15 cellular contexts compared by ENCODE assay signal in the genomic region with DNA sequence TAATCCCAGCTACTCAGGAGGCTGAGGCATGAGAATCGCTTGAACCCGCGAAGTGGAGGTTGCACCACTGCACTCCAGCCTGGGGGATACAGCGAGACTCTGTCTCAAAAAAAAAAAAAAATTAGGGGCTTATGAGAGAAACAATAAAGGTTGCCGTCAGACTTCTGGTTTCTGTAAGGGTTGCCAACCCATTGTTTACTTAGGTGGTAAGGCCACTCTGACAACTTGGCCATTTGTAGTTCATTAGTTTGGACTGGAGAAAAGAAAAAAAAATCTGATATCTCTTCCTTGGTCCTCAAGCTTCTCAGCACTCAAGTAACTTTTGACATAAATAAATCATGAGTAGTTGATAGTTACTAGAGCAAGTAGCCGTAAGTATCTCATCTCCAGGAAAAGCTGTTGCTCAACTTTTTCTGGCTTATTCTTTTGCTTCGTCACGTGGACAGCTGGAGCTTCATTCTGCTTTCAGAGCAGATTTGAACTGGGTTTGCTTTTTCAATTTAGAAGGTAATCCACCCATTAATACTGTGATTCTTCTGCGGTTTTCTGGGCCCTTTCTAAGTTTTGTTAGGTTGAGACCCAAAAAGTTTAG. TPM values are rescaled to one million over a fixed set of nuclear protein-coding genes. Genes with fewer than 3 reads are reported as not detected.
DNase-seq lines count a peak whose midpoint lies in the region; ATAC-seq and TF ChIP-seq lines count a peak whose summit lies in the region.
"Had no signal": no experiment of that assay in that cellular context is flagged by ENCODE, and none has a peak within 500 bp of the region (broad histone marks: within the 10 kb centered on the region; RNA-seq: fewer than 3 reads in every experiment).

No MANE protein-coding gene starts in this region.

- peaks cover 2 to 7% of the 10 kb centered on the region in 2 experiments for H3K36me3 ChIP-seq in mesenchymal stem cell (ENCODE audit: control insufficient read depth in 1 of 2, insufficient read depth in 2 of 2, low read depth in 1 of 2, low read length in 2 of 2)
- H3K36me3 ChIP-seq in upper lobe of left lung, result no peaks in the 10 kb centered on the region

- H3K14ac ChIP-seq in mesenchymal stem cell (ENCODE audit: low read length in 2 of 2), result no peak overlapping the region

- no peaks in the 10 kb centered on the region for H3K9me3 ChIP-seq in mesenchymal stem cell (ENCODE audit: control insufficient read depth, low read length)
- H3K9me3 ChIP-seq in upper lobe of left lung, result no peaks in the 10 kb centered on the region

- no peak overlapping the region for H4K8ac ChIP-seq in mesenchymal stem cell (ENCODE audit: low read length)

- H3K27ac ChIP-seq in mesenchymal stem cell (ENCODE audit: low read length, poor library complexity, severe bottlenecking), result no peak overlapping the region
- H3K27ac ChIP-seq in upper lobe of left lung, result peak overlapping the region; percentile 59 to 77 (median 74)
- H3K27ac ChIP-seq: epithelial cell of prostate had no signal

- peaks cover 13% of the 10 kb centered on the region for H3K79me1 ChIP-seq in mesenchymal stem cell (replicated peaks; ENCODE audit: low read length, poor library complexity, severe bottlenecking)

- ATAC-seq in esophagus mucosa (peak; percentile 53), upper lobe of left lung (ENCODE audit: low FRiP score in 2 of 2) (peak in 1 of 2 donors; percentile 81), GM19023 (IDR thresholded peaks at IDR 0.05; ENCODE audit: unreplicated experiment) (no peak), GM21390 (IDR thresholded peaks at IDR 0.05; ENCODE audit: unreplicated experiment) (no peak)
- ATAC-seq: Panc1 had no signal

- DNase-seq in SIG-M5 treated with dmso at 0.1 percent for 504 hours (lab: John Stamatoyannopoulos, UW; ENCODE audit: unreplicated experiment) (peak; percentile 62), SIG-M5 (lab: John Stamatoyannopoulos, UW) (no peak), mesenchymal stem cell (peak; percentile 83), upper lobe of left lung (peak in 1 of 2 donors; percentile 59)
- DNase-seq in activated CD4-positive, alpha-beta T cell treated with anti-CD3 and anti-CD28 coated beads for 4 hours, result no peak
- DNase-seq: 8988T; activated CD4-positive, CD25-positive, alpha-beta regulatory T cell; activated naive CD4-positive, alpha-beta T cell; mesendoderm; NCI-H1436 treated with DMSO at 0.1 percent for 48 hours had no signal

- no peak for TF ChIP-seq POLR2A in upper lobe of left lung (IDR thresholded peaks at IDR 0.05)

- H2AK5ac ChIP-seq in mesenchymal stem cell (ENCODE audit: low read length, severe bottlenecking), result no peak overlapping the region

- no peak overlapping the region for H2BK5ac ChIP-seq in mesenchymal stem cell (ENCODE audit: low read depth, low read length, poor library complexity, severe bottlenecking)

- H3K9ac ChIP-seq in mesenchymal stem cell (ENCODE audit: low read length), result peak overlapping the region; percentile 69

- no peak overlapping the region for H2BK120ac ChIP-seq in mesenchymal stem cell (ENCODE audit: low read depth, low read length)

- H3K4ac ChIP-seq in mesenchymal stem cell (ENCODE audit: low read depth in 1 of 2, low read length in 2 of 2), result no peak overlapping the region

- H4K91ac ChIP-seq in mesenchymal stem cell (ENCODE audit: low read length), result no peak overlapping the region

- H3K23ac ChIP-seq in mesenchymal stem cell (ENCODE audit: low read length in 2 of 2), result no peak overlapping the region

- H3K4me2 ChIP-seq in mesenchymal stem cell (ENCODE audit: low read length, poor library complexity, severe bottlenecking), result no peak overlapping the region

- TF ChIP-seq EP300 in upper lobe of left lung (IDR thresholded peaks at IDR 0.05), result peak in 1 of 4 donors; percentile 73

- no peak overlapping the region for H2BK12ac ChIP-seq in mesenchymal stem cell (ENCODE audit: low read length in 2 of 2)

- H3K4me1 ChIP-seq in mesenchymal stem cell (ENCODE audit: control insufficient read depth, insufficient read depth, low read depth, low read length) (peaks cover 1% of the 10 kb centered on the region), upper lobe of left lung (peaks cover 40 to 67% (median 51%) of the 10 kb centered on the region in 4 donors)

- H2BK15ac ChIP-seq in mesenchymal stem cell (ENCODE audit: low read depth, poor library complexity, severe bottlenecking), result no peak overlapping the region

- H3K27me3 ChIP-seq in mesenchymal stem cell (ENCODE audit: control insufficient read depth in 1 of 2, insufficient read depth in 1 of 2, low read length in 2 of 2), result no peaks in the 10 kb centered on the region
- H3K27me3 ChIP-seq in upper lobe of left lung, result no peaks in the 10 kb centered on the region

- 79% methylated on average over 9 of the region's 9 CpGs for WGBS in mesenchymal stem cell
- WGBS in upper lobe of left lung, 2 donors, result 44 to 49% methylated on average over 9 of the region's 9 CpGs

- no peak for TF ChIP-seq CTCF in upper lobe of left lung (IDR thresholded peaks at IDR 0.05)

- H3K18ac ChIP-seq in mesenchymal stem cell (ENCODE audit: low read depth in 1 of 2, low read length in 2 of 2), result no peak overlapping the region

- H3K4me3 ChIP-seq in mesenchymal stem cell (ENCODE audit: insufficient read depth in 1 of 2, low read depth in 1 of 2, low read length in 2 of 2) (peak overlapping the region in 1 of 2 experiments; percentile 22), upper lobe of left lung (no peak overlapping the region)

- H2AFZ ChIP-seq in mesenchymal stem cell (ENCODE audit: low read depth, low read length), result no peak overlapping the region

RNA-seq across cellular contexts. Expression of a gene that starts 9.4 kb away (rescaled TPM):
- total RNA-seq in esophagus mucosa (76.6 TPM), upper lobe of left lung (100 to 1,000 TPM; 103 to 234 (median 154) TPM)
- polyA plus RNA-seq in mesenchymal stem cell (2013, experiment 1 of 2), result 65.3 TPM
- 56.2 TPM for polyA plus RNA-seq in mesenchymal stem cell (2013, experiment 2 of 2)

RNA-seq across cellular contexts. Expression of a gene that starts 11.6 kb away (rescaled TPM):
- total RNA-seq in esophagus mucosa, result 25.6 TPM
- polyA plus RNA-seq in mesenchymal stem cell (2013, experiment 1 of 2), result 65.4 TPM
- 92.1 TPM for polyA plus RNA-seq in mesenchymal stem cell (2013, experiment 2 of 2)
- 10 to 100 TPM; 38.8 to 70.3 (median 49.2) TPM for total RNA-seq in upper lobe of left lung

RNA-seq across cellular contexts. Expression of a gene that starts 46.3 kb away (rescaled TPM):
- 0.28 TPM for total RNA-seq in esophagus mucosa
- 0.03 TPM for polyA plus RNA-seq in mesenchymal stem cell (2013, experiment 1 of 2)
- 0.01 TPM for polyA plus RNA-seq in mesenchymal stem cell (2013, experiment 2 of 2)
- total RNA-seq in upper lobe of left lung, result 10 to 100 TPM in 5 of 6 donors, 1 to 10 TPM in 1; 9.6 to 44.0 (median 24.8) TPM

RNA-seq across cellular contexts. Expression of a gene that starts 57.6 kb away (rescaled TPM):
- 260 TPM for total RNA-seq in esophagus mucosa
- polyA plus RNA-seq in mesenchymal stem cell (2013, experiment 1 of 2), result 1,096 TPM
- polyA plus RNA-seq in mesenchymal stem cell (2013, experiment 2 of 2), result 1,075 TPM
- total RNA-seq in upper lobe of left lung, result 100 to 1,000 TPM in 5 of 6 donors, 10 to 100 TPM in 1; 87.0 to 497 (median 286) TPM

RNA-seq across cellular contexts. Expression of a gene that starts 58.9 kb away (rescaled TPM):
- total RNA-seq in esophagus mucosa, result 9.6 TPM
- polyA plus RNA-seq in mesenchymal stem cell (2013, experiment 1 of 2), result 0.10 TPM
- polyA plus RNA-seq in mesenchymal stem cell (2013, experiment 2 of 2), result 0.12 TPM
- 100 to 1,000 TPM in 4 of 6 donors, 10 to 100 TPM in 2; 58.3 to 270 (median 136) TPM for total RNA-seq in upper lobe of left lung

Comparison
In these comparisons a context has a peak if more than half of its experiments do, and no peak if none do; other contexts are left out.
1. DNase-seq: peak in SIG-M5 treated with dmso at 0.1 percent for 504 hours (single experiment) and mesenchymal stem cell (single experiment); none in SIG-M5 (single experiment) and activated CD4-positive, alpha-beta T cell treated with anti-CD3 and anti-CD28 coated beads for 4 hours (0 of 2).